1 cellular context compared by ENCODE assay signal in genomic region chr10:124378817-124379510, GRCh38.
TF ChIP-seq lines count a peak whose summit lies in the region.

No MANE protein-coding gene starts in this region.

TF ChIP-seq in GM12878, 131 proteins besides CTCF, POLR2A, EP300 and RAD21:
- TF ChIP-seq PKNOX1 (IDR thresholded peaks at IDR 0.05) (peak; percentile 41; the same call in 1 of the 2 replicates), ZNF274 (IDR thresholded peaks at IDR 0.05; ENCODE audit: insufficient read depth, insufficient read length) (no peak), BHLHE40 (IDR thresholded peaks at IDR 0.05; ENCODE audit: borderline replicate concordance in 1 of 2, low read depth in 2 of 2, low read length in 1 of 2) (peak in 1 of 2 experiments; percentile 50; a peak in 1 of 4 replicates)
